Comparison of ENCODE assay signal across 8 cellular contexts in the genomic region with DNA sequence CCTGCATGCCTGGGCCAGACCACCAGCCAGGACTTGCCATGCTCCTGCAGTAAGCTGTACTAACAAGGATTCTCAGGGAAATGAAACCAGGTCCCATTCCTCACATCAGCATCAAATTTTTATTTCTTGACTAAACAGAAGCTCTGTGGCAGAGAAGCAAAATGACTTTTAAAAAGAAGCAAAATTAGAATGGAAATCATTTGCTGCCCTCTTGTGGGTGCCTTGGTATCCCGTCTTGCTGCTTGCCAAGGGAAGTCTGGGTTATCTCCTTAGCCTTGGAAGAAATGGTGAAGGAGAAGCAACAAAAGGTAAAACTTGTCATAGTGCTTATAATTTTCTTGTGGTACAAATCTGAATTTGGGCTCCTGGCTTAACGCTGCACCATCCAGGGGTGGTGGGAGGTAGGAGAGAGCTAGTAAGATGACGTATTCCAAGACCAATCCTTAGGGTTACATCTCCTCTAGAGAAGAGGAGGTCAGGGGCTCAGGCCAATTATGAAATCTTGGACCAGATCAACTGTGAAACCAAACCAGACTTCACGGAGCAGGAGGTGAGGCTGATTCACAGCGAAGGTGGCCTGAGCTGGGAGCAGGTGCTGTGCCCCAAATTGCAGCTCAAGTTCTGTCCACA.
DNase-seq lines count a peak whose midpoint lies in the region; ATAC-seq and TF ChIP-seq lines count a peak whose summit lies in the region.

No MANE protein-coding gene starts in this region.

- ATAC-seq in psoas muscle (no peak), GM19455 (IDR thresholded peaks at IDR 0.05; ENCODE audit: unreplicated experiment) (no peak)
- no peak for ATAC-seq in natural killer cell treated with Interleukin-12 subunit alpha and Interleukin-12 subunit beta and Interleukin-15 and Interleukin-18, amount 100 ng/mL, for 72 hours
- no peak for ATAC-seq in CD8-positive, alpha-beta T cell

- CTCF ChIA-PET in CD8-positive, alpha-beta T cell (lab: Charles Lee) = no interaction called here

- TF ChIP-seq CTCF in AG09319 (IDR thresholded peaks at IDR 0.05; ENCODE audit: low read depth, low read length) (peak; percentile 9; the same call in 1 of the 2 replicates), GM12875 (IDR thresholded peaks at IDR 0.05; ENCODE audit: borderline replicate concordance, insufficient read depth, low read depth, low read length) (peak; percentile 30; the same call in 1 of the 2 replicates), endodermal cell (conservative IDR thresholded peaks at IDR 0.05) (peak; percentile 84), psoas muscle (IDR thresholded peaks at IDR 0.05) (peak; percentile 30)
- TF ChIP-seq CTCF in CD8-positive, alpha-beta T cell (IDR thresholded peaks at IDR 0.05) = no peak

- H3K9me3 Mint-ChIP-seq in endodermal cell = no peaks in the 10 kb centered on the region
- peaks cover 3% of the 10 kb centered on the region for H3K9me3 Mint-ChIP-seq in natural killer cell treated with Interleukin-12 subunit alpha and Interleukin-12 subunit beta and Interleukin-15 and Interleukin-18, amount 100 ng/mL, for 72 hours
- no peaks in the 10 kb centered on the region for H3K9me3 Mint-ChIP-seq in CD8-positive, alpha-beta T cell

- no peak overlapping the region for H3K27ac ChIP-seq in endodermal cell (ENCODE audit: low read depth, low read length)
- H3K27ac ChIP-seq in psoas muscle = no peak overlapping the region
- H3K27ac ChIP-seq in CD8-positive, alpha-beta T cell (ENCODE audit: low read depth, low read length) = no peak overlapping the region

- H3K9me3 ChIP-seq in endodermal cell (ENCODE audit: control insufficient read depth, low read length) (no peaks in the 10 kb centered on the region), psoas muscle (no peaks in the 10 kb centered on the region)
- H3K9me3 ChIP-seq in CD8-positive, alpha-beta T cell (ENCODE audit: low read length) = no peaks in the 10 kb centered on the region

- no peaks in the 10 kb centered on the region for H3K36me3 Mint-ChIP-seq in endodermal cell (ENCODE audit: low read depth)
- no peaks in the 10 kb centered on the region for H3K36me3 Mint-ChIP-seq in natural killer cell treated with Interleukin-12 subunit alpha and Interleukin-12 subunit beta and Interleukin-15 and Interleukin-18, amount 100 ng/mL, for 72 hours
- H3K36me3 Mint-ChIP-seq in CD8-positive, alpha-beta T cell = no peaks in the 10 kb centered on the region

- intact Hi-C loops in psoas muscle (cut with DNase I) = no loop called here
- intact Hi-C loops in CD8-positive, alpha-beta T cell (cut with DNase I, micrococcal nuclease) = no loop called here

- H3K4me1 ChIP-seq in endodermal cell (ENCODE audit: control insufficient read depth, insufficient read depth, low read length) = no peaks in the 10 kb centered on the region
- no peaks in the 10 kb centered on the region for H3K4me1 ChIP-seq in psoas muscle
- no peaks in the 10 kb centered on the region for H3K4me1 ChIP-seq in CD8-positive, alpha-beta T cell (ENCODE audit: insufficient read depth, low read length)

- no peaks in the 10 kb centered on the region for H3K27me3 ChIP-seq in endodermal cell (ENCODE audit: control insufficient read depth, insufficient read depth, low read length, poor library complexity, severe bottlenecking)
- H3K27me3 ChIP-seq in psoas muscle (ENCODE audit: insufficient read depth in 3 of 3, low read length in 2 of 3) = no peaks in the 10 kb centered on the region
- no peaks in the 10 kb centered on the region for H3K27me3 ChIP-seq in CD8-positive, alpha-beta T cell (ENCODE audit: insufficient read depth, low read length)

- DNase-seq in AG09319 (ENCODE audit: extremely low read depth, low read depth) (no peak), NCI-H446 (lab: John Stamatoyannopoulos, UW) (peak; percentile 25 to 48), endodermal cell (peak; percentile 85), psoas muscle (no peak)
- no peak for DNase-seq in natural killer cell treated with Interleukin-12 subunit alpha and Interleukin-12 subunit beta and Interleukin-15 and Interleukin-18, amount 100 ng/mL, for 72 hours (ENCODE audit: low spot score)
- no peak for DNase-seq in CD8-positive, alpha-beta T cell

- H3K27ac Mint-ChIP-seq in endodermal cell = no peak overlapping the region
- H3K27ac Mint-ChIP-seq in natural killer cell treated with Interleukin-12 subunit alpha and Interleukin-12 subunit beta and Interleukin-15 and Interleukin-18, amount 100 ng/mL, for 72 hours = no peak overlapping the region
- H3K27ac Mint-ChIP-seq in CD8-positive, alpha-beta T cell = no peak overlapping the region

- WGBS in endodermal cell (ENCODE audit: insufficient coverage in 1 of 2, insufficient read length in 1 of 2), 2 experiments = 36 to 54% methylated on average over 3 to 5 of the region's 5 CpGs
- WGBS in psoas muscle, 3 donors = 30 to 40% (median 31%) methylated on average over 5 of the region's 5 CpGs

- H3K36me3 ChIP-seq in endodermal cell (ENCODE audit: control insufficient read depth, insufficient read depth, low read length) (no peaks in the 10 kb centered on the region), psoas muscle (ENCODE audit: insufficient read depth in 1 of 2, low read depth in 1 of 2) (no peaks in the 10 kb centered on the region)
- H3K36me3 ChIP-seq in CD8-positive, alpha-beta T cell (ENCODE audit: insufficient read depth, low read length) = no peaks in the 10 kb centered on the region

- no peaks in the 10 kb centered on the region for H3K27me3 Mint-ChIP-seq in endodermal cell (ENCODE audit: insufficient read depth)
- H3K27me3 Mint-ChIP-seq in natural killer cell treated with Interleukin-12 subunit alpha and Interleukin-12 subunit beta and Interleukin-15 and Interleukin-18, amount 100 ng/mL, for 72 hours = peaks cover 5 to 7% of the 10 kb centered on the region in 2 donors
- H3K27me3 Mint-ChIP-seq in CD8-positive, alpha-beta T cell (ENCODE audit: low read depth) = peaks cover 3% of the 10 kb centered on the region

- no peak overlapping the region for H3K4me3 ChIP-seq in GM12875 (ENCODE audit: low read depth, low read length)
- no peak overlapping the region for H3K4me3 ChIP-seq in endodermal cell (ENCODE audit: low read length)
- no peak overlapping the region for H3K4me3 ChIP-seq in psoas muscle
- no peak overlapping the region for H3K4me3 ChIP-seq in CD8-positive, alpha-beta T cell (ENCODE audit: low read depth, low read length)

- no peak overlapping the region for H3K4me3 Mint-ChIP-seq in endodermal cell
- H3K4me3 Mint-ChIP-seq in natural killer cell treated with Interleukin-12 subunit alpha and Interleukin-12 subunit beta and Interleukin-15 and Interleukin-18, amount 100 ng/mL, for 72 hours = no peak overlapping the region
- no peak overlapping the region for H3K4me3 Mint-ChIP-seq in CD8-positive, alpha-beta T cell

- H3K4me1 Mint-ChIP-seq in endodermal cell = peaks cover 2% of the 10 kb centered on the region
- H3K4me1 Mint-ChIP-seq in natural killer cell treated with Interleukin-12 subunit alpha and Interleukin-12 subunit beta and Interleukin-15 and Interleukin-18, amount 100 ng/mL, for 72 hours (ENCODE audit: low read depth in 2 of 2) = no peaks in the 10 kb centered on the region
- H3K4me1 Mint-ChIP-seq in CD8-positive, alpha-beta T cell (ENCODE audit: low read depth) = no peaks in the 10 kb centered on the region

- POLR2A ChIA-PET in CD8-positive, alpha-beta T cell (lab: Charles Lee) = no interaction called here

- no peak overlapping the region for H3K9ac ChIP-seq in endodermal cell (ENCODE audit: extremely low read depth, low read length, poor library complexity, severe bottlenecking)

Comparison
In these comparisons a context has a peak if more than half of its experiments do, and no peak if none do; other contexts are left out.
1. DNase-seq: peak in NCI-H446 (2 of 2) and endodermal cell (single experiment); none in AG09319 (single experiment), psoas muscle (0 of 2), natural killer cell treated with Interleukin-12 subunit alpha and Interleukin-12 subunit beta and Interleukin-15 and Interleukin-18, amount 100 ng/mL, for 72 hours (single experiment) and CD8-positive, alpha-beta T cell (0 of 7).